Comparison of ENCODE assay signal across 9 cellular contexts in the genomic region with DNA sequence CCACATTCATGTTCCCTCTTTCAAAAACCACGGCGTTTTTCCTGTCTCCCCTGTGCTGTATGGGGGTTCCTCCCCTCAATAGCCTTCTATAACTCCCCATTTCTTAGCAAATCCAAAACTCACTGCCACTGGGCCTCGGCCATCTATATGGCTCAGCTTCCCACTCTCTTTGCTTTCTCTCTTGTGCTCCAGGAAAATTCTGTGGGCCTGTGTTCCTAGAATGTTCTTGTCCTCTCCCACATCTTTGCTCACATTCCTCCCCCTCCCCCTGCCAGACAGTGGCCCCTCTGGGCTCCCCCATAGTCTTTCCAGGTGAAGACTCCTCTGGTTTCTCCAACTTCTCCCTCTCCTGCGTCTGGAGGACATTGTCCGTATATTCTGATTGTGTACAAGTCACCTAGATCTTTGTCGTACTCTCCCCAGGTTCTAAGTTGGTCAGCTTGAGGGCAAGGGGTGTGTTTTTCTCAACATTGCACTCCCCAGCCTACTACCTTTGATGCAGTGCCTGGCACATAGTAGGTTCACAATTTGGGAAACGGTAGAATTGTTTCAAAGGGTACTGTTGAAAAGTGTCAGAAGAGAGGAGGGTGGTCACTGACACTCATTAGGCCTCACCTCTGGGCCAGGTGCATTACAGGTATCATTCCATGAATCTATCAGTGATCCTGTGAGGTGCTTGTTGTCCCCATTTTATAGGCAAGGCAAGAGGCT. TPM values are rescaled to one million over a fixed set of nuclear protein-coding genes. Genes with fewer than 3 reads are reported as not detected.
A peak's percentile ranks its signal among the peaks of the same experiment; 100 is the strongest.
DNase-seq lines count a peak whose midpoint lies in the region; ATAC-seq and TF ChIP-seq lines count a peak whose summit lies in the region.
"Had no signal": no experiment of that assay in that cellular context is flagged by ENCODE, and none has a peak within 500 bp of the region (broad histone marks: within the 10 kb centered on the region; RNA-seq: fewer than 3 reads in every experiment).

No MANE protein-coding gene starts in this region.

- peaks cover 11% of the 10 kb centered on the region for H3K27me3 Mint-ChIP-seq in HFFc6 (ENCODE audit: insufficient read depth)
- no peaks in the 10 kb centered on the region for H3K27me3 Mint-ChIP-seq in activated naive CD8-positive, alpha-beta T cell treated with anti-CD3 and anti-CD28 coated beads, Interleukin-2, amount 50 U/mL, for 24 hours
- H3K27me3 Mint-ChIP-seq in endodermal cell (ENCODE audit: insufficient read depth): peaks cover 20% of the 10 kb centered on the region
- peaks cover 35% of the 10 kb centered on the region for H3K27me3 Mint-ChIP-seq in GM23338 (ENCODE audit: insufficient read depth, low read depth, poor library complexity)

- H3K27ac Mint-ChIP-seq in HFFc6 (peak overlapping the region; percentile 99), endodermal cell (no peak overlapping the region), GM23338 (no peak overlapping the region)
- peak overlapping the region; percentile 71 for H3K27ac Mint-ChIP-seq in activated naive CD8-positive, alpha-beta T cell treated with anti-CD3 and anti-CD28 coated beads, Interleukin-2, amount 50 U/mL, for 24 hours
- peak overlapping the region; percentile 98 for H3K27ac Mint-ChIP-seq in stimulated activated effector memory CD8-positive, alpha-beta T cell treated with anti-CD3 and anti-CD28 coated beads, Interleukin-12 subunit alpha, Interleukin-12 subunit beta, amount 100 ng/mL, for 72 hours

- H3F3A ChIP-seq in GM23338 (replicated peaks; ENCODE audit: low read depth): peaks cover 3% of the 10 kb centered on the region; the same call in 1 of the 2 replicates

- H3K4me2 ChIP-seq in GM23338: no peak overlapping the region

- H3K4me3 Mint-ChIP-seq in HFFc6 (no peak overlapping the region), endodermal cell (no peak overlapping the region), GM23338 (no peak overlapping the region)
- H3K4me3 Mint-ChIP-seq in activated naive CD8-positive, alpha-beta T cell treated with anti-CD3 and anti-CD28 coated beads, Interleukin-2, amount 50 U/mL, for 24 hours: no peak overlapping the region
- no peak overlapping the region for H3K4me3 Mint-ChIP-seq in stimulated activated effector memory CD8-positive, alpha-beta T cell treated with anti-CD3 and anti-CD28 coated beads, Interleukin-12 subunit alpha, Interleukin-12 subunit beta, amount 100 ng/mL, for 72 hours

- H3K36me3 Mint-ChIP-seq in HFFc6 (ENCODE audit: low read depth) (peaks cover 6% of the 10 kb centered on the region), endodermal cell (ENCODE audit: low read depth) (no peaks in the 10 kb centered on the region), GM23338 (ENCODE audit: low read depth) (peaks cover 4% of the 10 kb centered on the region)
- H3K36me3 Mint-ChIP-seq in activated naive CD8-positive, alpha-beta T cell treated with anti-CD3 and anti-CD28 coated beads, Interleukin-2, amount 50 U/mL, for 24 hours (ENCODE audit: low read depth): peaks cover 4% of the 10 kb centered on the region
- peaks cover 43% of the 10 kb centered on the region for H3K36me3 Mint-ChIP-seq in stimulated activated effector memory CD8-positive, alpha-beta T cell treated with anti-CD3 and anti-CD28 coated beads, Interleukin-12 subunit alpha, Interleukin-12 subunit beta, amount 100 ng/mL, for 72 hours

- H3K9ac ChIP-seq in endodermal cell (ENCODE audit: extremely low read depth, low read length, poor library complexity, severe bottlenecking): no peak overlapping the region

- ATAC-seq in activated naive CD8-positive, alpha-beta T cell treated with anti-CD3 and anti-CD28 coated beads, Interleukin-2, amount 50 U/mL, for 24 hours: no peak
- ATAC-seq in lung (ENCODE audit: insufficient read depth, low FRiP score) (no peak), GM18907 (IDR thresholded peaks at IDR 0.05; ENCODE audit: unreplicated experiment) (no peak), GM23338 (no peak)
- no peak for ATAC-seq in stimulated activated effector memory CD8-positive, alpha-beta T cell treated with anti-CD3 and anti-CD28 coated beads, Interleukin-12 subunit alpha, Interleukin-12 subunit beta, amount 100 ng/mL, for 72 hours

- H3K27ac ChIP-seq in lung (ENCODE audit: low read depth in 1 of 2, low read length in 1 of 2) (peak overlapping the region; percentile 74 to 100), endodermal cell (ENCODE audit: low read depth, low read length) (no peak overlapping the region), GM23338 (ENCODE audit: low read depth) (no peak overlapping the region)

- H3K4me1 Mint-ChIP-seq in HFFc6 (ENCODE audit: low read depth) (peaks cover 72% of the 10 kb centered on the region), endodermal cell (peaks cover 23% of the 10 kb centered on the region), GM23338 (peaks cover 8% of the 10 kb centered on the region; the same call in 2 of the 3 replicates)
- H3K4me1 Mint-ChIP-seq in activated naive CD8-positive, alpha-beta T cell treated with anti-CD3 and anti-CD28 coated beads, Interleukin-2, amount 50 U/mL, for 24 hours: peaks cover 67% of the 10 kb centered on the region
- peaks cover 56% of the 10 kb centered on the region for H3K4me1 Mint-ChIP-seq in stimulated activated effector memory CD8-positive, alpha-beta T cell treated with anti-CD3 and anti-CD28 coated beads, Interleukin-12 subunit alpha, Interleukin-12 subunit beta, amount 100 ng/mL, for 72 hours

- H3K27me3 ChIP-seq in lung (ENCODE audit: control insufficient read depth, insufficient read depth) (no peaks in the 10 kb centered on the region), endodermal cell (ENCODE audit: control insufficient read depth, insufficient read depth, low read length, poor library complexity, severe bottlenecking) (no peaks in the 10 kb centered on the region), GM23338 (ENCODE audit: insufficient read depth) (peaks cover 35% of the 10 kb centered on the region)

- H3K4me3 ChIP-seq in lung (no peak overlapping the region), endodermal cell (ENCODE audit: low read length) (no peak overlapping the region), GM23338 (no peak overlapping the region)

- 67 to 83% methylated on average over 7 of the region's 7 CpGs for WGBS in lung, 2 donors
- 87 to 88% methylated on average over 5 to 7 of the region's 7 CpGs for WGBS in endodermal cell (ENCODE audit: insufficient coverage in 1 of 2, insufficient read length in 1 of 2), 2 experiments

- H3K9me3 ChIP-seq in lung (ENCODE audit: control insufficient read depth in 2 of 2, insufficient read depth in 1 of 2, low read length in 1 of 2): peaks cover 0 to 2% of the 10 kb centered on the region in 2 donors
- no peaks in the 10 kb centered on the region for H3K9me3 ChIP-seq in endodermal cell (ENCODE audit: control insufficient read depth, low read length)

- H3K4me1 ChIP-seq in lung (ENCODE audit: control insufficient read depth in 2 of 2, insufficient read depth in 2 of 2, low read length in 2 of 2) (peaks cover 3 to 23% of the 10 kb centered on the region in 2 donors), endodermal cell (ENCODE audit: control insufficient read depth, insufficient read depth, low read length) (no peaks in the 10 kb centered on the region), GM23338 (ENCODE audit: insufficient read depth) (peaks cover 10% of the 10 kb centered on the region)

- H3K9me3 Mint-ChIP-seq in HFFc6 (peaks cover 9% of the 10 kb centered on the region), endodermal cell (no peaks in the 10 kb centered on the region), GM23338 (peaks cover 2% of the 10 kb centered on the region; the same call in 1 of the 3 replicates)
- H3K9me3 Mint-ChIP-seq in activated naive CD8-positive, alpha-beta T cell treated with anti-CD3 and anti-CD28 coated beads, Interleukin-2, amount 50 U/mL, for 24 hours: no peaks in the 10 kb centered on the region
- no peaks in the 10 kb centered on the region for H3K9me3 Mint-ChIP-seq in stimulated activated effector memory CD8-positive, alpha-beta T cell treated with anti-CD3 and anti-CD28 coated beads, Interleukin-12 subunit alpha, Interleukin-12 subunit beta, amount 100 ng/mL, for 72 hours

- H2AFZ ChIP-seq in GM23338: no peak overlapping the region

- TF ChIP-seq CTCF in HFFc6 (IDR thresholded peaks at IDR 0.05): no peak
- no peak for TF ChIP-seq CTCF in lung (IDR thresholded peaks at IDR 0.05; ENCODE audit: control extremely low read depth, extremely low read depth)
- no peak for TF ChIP-seq CTCF in endodermal cell (conservative IDR thresholded peaks at IDR 0.05)
- TF ChIP-seq CTCF in GM23338 (conservative IDR thresholded peaks at IDR 0.05; ENCODE audit: low read depth in 2 of 2): no peak

- DNase-seq in HFFc6 (no peak), lung (ENCODE audit: low spot score) (no peak), endodermal cell (no peak), GM23338 (ENCODE audit: low spot score) (no peak)
- no peak for DNase-seq in activated naive CD8-positive, alpha-beta T cell treated with anti-CD3 and anti-CD28 coated beads, Interleukin-2, amount 50 U/mL, for 24 hours
- DNase-seq in stimulated activated effector memory CD8-positive, alpha-beta T cell treated with anti-CD3 and anti-CD28 coated beads, Interleukin-12 subunit alpha, Interleukin-12 subunit beta, amount 100 ng/mL, for 72 hours (ENCODE audit: low spot score in 2 of 2): no peak
- no peak for DNase-seq in stimulated activated CD4-positive, alpha-beta T cell treated with anti-CD3 and anti-CD28 coated beads, Interleukin-4, amount 100 ng/mL, for 4 hours
- DNase-seq: NCI-H146 had no signal

- no peaks in the 10 kb centered on the region for H3K9me2 ChIP-seq in GM23338 (ENCODE audit: insufficient read depth)

- peaks cover 5% of the 10 kb centered on the region; the same call in 1 of the 2 replicates for H3K79me2 ChIP-seq in GM23338 (replicated peaks; ENCODE audit: insufficient read depth)

- H4K20me1 ChIP-seq in GM23338 (replicated peaks; ENCODE audit: insufficient read depth): peaks cover 3% of the 10 kb centered on the region; the same call in 1 of the 2 replicates

- H3K36me3 ChIP-seq in lung (ENCODE audit: control insufficient read depth in 2 of 2, insufficient read depth in 2 of 2, low read length in 2 of 2): peaks cover 0 to 2% of the 10 kb centered on the region in 2 donors
- H3K36me3 ChIP-seq in endodermal cell (ENCODE audit: control insufficient read depth, insufficient read depth, low read length): no peaks in the 10 kb centered on the region
- no peaks in the 10 kb centered on the region for H3K36me3 ChIP-seq in GM23338 (ENCODE audit: insufficient read depth)

RNA-seq across cellular contexts. Expression of a gene that starts 3.7 kb away (rescaled TPM):
- 100 to 1,000 TPM; 213 to 319 (median 307) TPM for total RNA-seq in HFFc6 (2021; fragmentation: NEBNext Ultra II Directional; extraction: Animal tissue kit (Norgen Biotek cat#: 25700))
- total RNA-seq in lung (100 to 1,000 TPM; 310 to 377 TPM), endodermal cell (10 to 100 TPM in 1 of 2 donors, 1 to 10 TPM in 1; 9.2 to 11.0 TPM)
- polyA plus RNA-seq in lung (1,000 to 10,000 TPM in 1 of 2 donors, 100 to 1,000 TPM in 1; 138 to 1,153 TPM), GM23338 (2016; fragmentation: Nextera tagmentation; extraction: Ambion mirVana) (8.7 and 9.7 TPM in 2 replicates)
- 16.8 TPM for polyA plus RNA-seq in endodermal cell (2013, experiment 1 of 2)
- polyA plus RNA-seq in endodermal cell (2013, experiment 2 of 2): 18.1 TPM
- 12.8 and 17.2 TPM in 2 replicates for total RNA-seq in GM23338 (2014; rRNA removed; shearing (Covaris generic))

RNA-seq across cellular contexts. Expression of a gene that starts 59.3 kb away (rescaled TPM):
- total RNA-seq in HFFc6 (2021; fragmentation: NEBNext Ultra II Directional; extraction: Animal tissue kit (Norgen Biotek cat#: 25700)): 100 to 1,000 TPM; 240 to 276 (median 258) TPM
- total RNA-seq in lung (100 to 1,000 TPM in 1 of 2 donors, 10 to 100 TPM in 1; 62.2 to 215 TPM), endodermal cell (10 to 100 TPM; 81.9 to 94.8 TPM)
- polyA plus RNA-seq in lung (100 to 1,000 TPM; 122 to 204 TPM), GM23338 (2016; fragmentation: Nextera tagmentation; extraction: Ambion mirVana) (21.2 and 25.2 TPM in 2 replicates)
- polyA plus RNA-seq in endodermal cell (2013, experiment 1 of 2): 79.3 TPM
- 73.2 TPM for polyA plus RNA-seq in endodermal cell (2013, experiment 2 of 2)
- total RNA-seq in GM23338 (2014; rRNA removed; shearing (Covaris generic)): 92.2 and 99.9 TPM in 2 replicates

Comparison
In these comparisons a context has a peak if more than half of its experiments do, and no peak if none do; other contexts are left out.
1. H3K27ac Mint-ChIP-seq: peak in HFFc6 (single experiment), activated naive CD8-positive, alpha-beta T cell treated with anti-CD3 and anti-CD28 coated beads, Interleukin-2, amount 50 U/mL, for 24 hours (single experiment) and stimulated activated effector memory CD8-positive, alpha-beta T cell treated with anti-CD3 and anti-CD28 coated beads, Interleukin-12 subunit alpha, Interleukin-12 subunit beta, amount 100 ng/mL, for 72 hours (single experiment); none in endodermal cell (single experiment) and GM23338 (single experiment).
2. H3K27ac ChIP-seq: peak in lung (2 of 2); none in endodermal cell (single experiment) and GM23338 (single experiment).
3. RNA of a gene that starts 3.7 kb away (total RNA-seq): 310 to 377 TPM in lung and 213 to 319 TPM in HFFc6; 12.8 to 17.2 TPM in GM23338 and 9.2 to 11.0 TPM in endodermal cell; every median in the first group is over 10 times any median in the second.